ENCODE assay signal across 13 cellular contexts in genomic region chr13:80038371-80038770, GRCh38.
"Had no signal": no experiment of that assay in that cellular context is flagged by ENCODE, and none has a peak within 500 bp of the region (broad histone marks: within the 10 kb centered on the region; RNA-seq: fewer than 3 reads in every experiment).

No MANE protein-coding gene starts in this region.

- H3K4me1 ChIP-seq: left ventricle myocardium inferior, pancreas, uterus had no signal

- H3K4me3 ChIP-seq: left ventricle myocardium inferior, pancreas, skin epidermis, tibial artery, uterus had no signal

- FAIRE-seq: kidney, pancreas had no signal

- H3K27ac ChIP-seq: left ventricle myocardium inferior, pancreas, tibial artery, uterus had no signal

- H3K4me3 Mint-ChIP-seq: activated naive CD8-positive, alpha-beta T cell treated with anti-CD3 and anti-CD28 coated beads for 36 hours had no signal

- H3K36me3 Mint-ChIP-seq: activated naive CD8-positive, alpha-beta T cell treated with anti-CD3 and anti-CD28 coated beads for 36 hours had no signal

- H3K27ac Mint-ChIP-seq: activated naive CD8-positive, alpha-beta T cell treated with anti-CD3 and anti-CD28 coated beads for 36 hours had no signal

- ATAC-seq: activated CD4-positive, CD25-positive, alpha-beta regulatory T cell treated with anti-CD3 and anti-CD28 coated beads, Interleukin-2, amount 50 U/mL, for 24 hours had no signal

- H3K27me3 Mint-ChIP-seq: activated naive CD8-positive, alpha-beta T cell treated with anti-CD3 and anti-CD28 coated beads for 36 hours had no signal

- H3K9me3 Mint-ChIP-seq: activated naive CD8-positive, alpha-beta T cell treated with anti-CD3 and anti-CD28 coated beads for 36 hours had no signal

- H3K9me3 ChIP-seq: left ventricle myocardium inferior, pancreas, tibial artery, uterus had no signal

- H3K36me3 ChIP-seq: left ventricle myocardium inferior, pancreas, tibial artery, uterus had no signal

- DNase-seq: activated CD4-positive, alpha-beta T cell treated with anti-CD3 and anti-CD28 coated beads, Interleukin-2, amount 50 U/mL, for 4 hours; activated gamma-delta T cell treated with Interleukin-2 at 50 U/mL for 16 hours; activated naive CD8-positive, alpha-beta T cell treated with anti-CD3 and anti-CD28 coated beads for 36 hours; activated T-cell treated with anti-CD3 and anti-CD28 coated beads, Interleukin-2, amount 50 U/mL, for 1 hour; kidney; left ventricle myocardium inferior; mesendoderm; pancreas; retina; tibial artery; uterus had no signal

- H3K27me3 ChIP-seq: pancreas, tibial artery, uterus had no signal
